In the genomic region with DNA sequence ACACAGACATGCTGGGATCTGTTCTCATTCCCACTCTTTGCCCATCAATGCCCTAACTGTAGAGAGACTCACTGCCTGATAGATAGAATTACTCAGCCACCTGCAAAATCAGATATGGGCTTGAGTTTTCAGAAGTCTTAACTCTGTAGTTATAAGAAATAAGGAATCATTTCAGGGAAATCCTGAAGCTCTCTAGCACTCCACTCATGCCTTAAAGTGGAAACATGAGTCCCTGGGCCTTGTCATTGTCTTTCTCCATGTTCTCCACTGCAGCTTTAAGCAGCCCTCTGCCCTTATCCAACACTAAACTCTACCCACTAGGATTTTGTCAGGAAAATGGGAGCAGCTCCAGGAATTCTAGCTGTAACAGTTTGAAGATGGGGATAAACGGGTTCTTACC, we compare ENCODE assay signal across 30 cellular contexts.
"Had no signal": no experiment of that assay in that cellular context is flagged by ENCODE, and none has a peak within 500 bp of the region (broad histone marks: within the 10 kb centered on the region; RNA-seq: fewer than 3 reads in every experiment).

No MANE protein-coding gene starts in this region.

- H3K27me3 Mint-ChIP-seq: activated CD4-positive, alpha-beta memory T cell treated with anti-CD3 and anti-CD28 coated beads, Interleukin-2, amount 10 ng/mL, durations not matched to agents 7 days and 5 days; activated CD4-positive, alpha-beta T cell treated with anti-CD3 and anti-CD28 coated beads, Interleukin-2, amount 10 ng/mL, durations not matched to agents 7 days and 5 days; activated naive CD4-positive, alpha-beta T cell treated with anti-CD3 and anti-CD28 coated beads, Interleukin-2, amount 50 U/mL, for 24 hours had no signal

- H3K27ac Mint-ChIP-seq: activated B cell treated with CpG ODN at 0.5 μM for 24 hours; activated CD4-positive, alpha-beta memory T cell treated with anti-CD3 and anti-CD28 coated beads, Interleukin-2, amount 10 ng/mL, durations not matched to agents 7 days and 5 days; activated CD4-positive, alpha-beta T cell treated with anti-CD3 and anti-CD28 coated beads, Interleukin-2, amount 10 ng/mL, durations not matched to agents 7 days and 5 days; activated naive CD4-positive, alpha-beta T cell treated with anti-CD3 and anti-CD28 coated beads for 36 hours; activated T-helper 1 cell treated with anti-CD3 and anti-CD28 coated beads, Interleukin-12 subunit alpha, Interleukin-12 subunit beta, Interleukin-2, Interleukin-4 antibody, amounts not matched to agents 30 ng/mL and 10 ng/mL and 1 ng/mL, durations not matched to agents 14 hours and 24 hours and 36 hours; activated T-helper 2 cell treated with anti-CD3 and anti-CD28 coated beads, Interferon-gamma antibody, Interleukin-2, Interleukin-4, amounts not matched to agents 10 μg/mL and 5 μg/mL and 100 μg/mL, durations not matched to agents 14 hours and 24 hours and 36 hours; T-helper 17 cell; T-helper 2 cell treated with Interferon-gamma antibody and Interleukin-4, amounts not matched to agents 5 μg/mL and 100 μg/mL, for 36 hours had no signal

- H3K27ac ChIP-seq: adrenal gland, body of pancreas, cardiac muscle cell, colonic mucosa, epithelial cell of prostate, esophagus squamous epithelium, WERI-Rb-1 had no signal

- DNase-seq: activated B cell treated with CpG ODN at 0.5 μM for 24 hours; activated CD4-positive, alpha-beta memory T cell treated with anti-CD3 and anti-CD28 coated beads, Interleukin-2, amount 10 ng/mL, durations not matched to agents 7 days and 5 days; activated CD4-positive, alpha-beta T cell treated with anti-CD3 and anti-CD28 coated beads, Interleukin-2, amount 10 ng/mL, durations not matched to agents 7 days and 5 days; activated CD4-positive, alpha-beta T cell treated with anti-CD3 and anti-CD28 coated beads, Interleukin-2, amount 50 U/mL, for 4 hours; activated CD8-positive, alpha-beta memory T cell treated with anti-CD3 and anti-CD28 coated beads, Interleukin-2, amount 50 U/mL, for 48 hours; activated effector memory CD4-positive, alpha-beta T cell treated with anti-CD3 and anti-CD28 coated beads, Interleukin-2, amount 50 U/mL, for 16 hours; activated naive CD4-positive, alpha-beta T cell treated with anti-CD3 and anti-CD28 coated beads for 36 hours; activated T-cell treated with anti-CD3 and anti-CD28 coated beads for 4 hours; activated T-cell treated with anti-CD3 and anti-CD28 coated beads, Interleukin-2, amount 50 U/mL, for 4 hours; adrenal gland; amygdala; aorta; body of pancreas; central memory CD4-positive, alpha-beta T cell; cerebellar nuclear complex; colonic mucosa; effector CD8-positive, alpha-beta T cell; esophagus squamous epithelium; head of caudate nucleus; T-helper 1 cell; T-helper 17 cell; T1000; WERI-Rb-1 had no signal

- H3K4me1 ChIP-seq: adrenal gland, colonic mucosa, esophagus squamous epithelium had no signal

- H3K4me3 Mint-ChIP-seq: activated B cell treated with CpG ODN at 0.5 μM for 24 hours; activated CD4-positive, alpha-beta memory T cell treated with anti-CD3 and anti-CD28 coated beads, Interleukin-2, amount 10 ng/mL, durations not matched to agents 7 days and 5 days; activated CD4-positive, alpha-beta T cell treated with anti-CD3 and anti-CD28 coated beads, Interleukin-2, amount 10 ng/mL, durations not matched to agents 7 days and 5 days; activated naive CD4-positive, alpha-beta T cell treated with anti-CD3 and anti-CD28 coated beads for 36 hours; activated naive CD4-positive, alpha-beta T cell treated with anti-CD3 and anti-CD28 coated beads, Interleukin-2, amount 50 U/mL, for 24 hours; activated T-cell treated with anti-CD3 and anti-CD28 coated beads, Interleukin-2, amount 50 U/mL, for 4 hours; activated T-helper 1 cell treated with anti-CD3 and anti-CD28 coated beads, Interleukin-12 subunit alpha, Interleukin-12 subunit beta, Interleukin-2, Interleukin-4 antibody, amounts not matched to agents 30 ng/mL and 10 ng/mL and 1 ng/mL, durations not matched to agents 14 hours and 24 hours and 36 hours; T-helper 17 cell; T-helper 2 cell treated with Interferon-gamma antibody and Interleukin-4, amounts not matched to agents 5 μg/mL and 100 μg/mL, for 36 hours had no signal

- ATAC-seq: activated CD4-positive, CD25-positive, alpha-beta regulatory T cell treated with anti-CD3 and anti-CD28 coated beads, Interleukin-2, amount 50 U/mL, for 24 hours; body of pancreas; T-helper 17 cell had no signal

- H3K4me1 Mint-ChIP-seq: activated CD4-positive, alpha-beta memory T cell treated with anti-CD3 and anti-CD28 coated beads, Interleukin-2, amount 10 ng/mL, durations not matched to agents 7 days and 5 days; activated naive CD4-positive, alpha-beta T cell treated with anti-CD3 and anti-CD28 coated beads, Interleukin-2, amount 50 U/mL, for 24 hours had no signal

- H3K27me3 ChIP-seq: adrenal gland, body of pancreas, cardiac muscle cell, colonic mucosa, esophagus squamous epithelium had no signal
